11 cellular contexts compared by ENCODE assay signal in genomic region chr20:44745122-44745521, GRCh38. TPM values are rescaled to one million over a fixed set of nuclear protein-coding genes. Genes with fewer than 3 reads are reported as not detected.
DNase-seq lines count a peak whose midpoint lies in the region; ATAC-seq and TF ChIP-seq lines count a peak whose summit lies in the region.
"Had no signal": no experiment of that assay in that cellular context is flagged by ENCODE, and none has a peak within 500 bp of the region (broad histone marks: within the 10 kb centered on the region; RNA-seq: fewer than 3 reads in every experiment).

No MANE protein-coding gene starts in this region.

- no peak for DNase-seq in activated naive CD4-positive, alpha-beta T cell treated with Interleukin-2 at 50 U/mL for 16 hours
- DNase-seq in activated naive CD8-positive, alpha-beta T cell treated with anti-CD3 and anti-CD28 coated beads, Interleukin-2, amount 10 ng/mL, durations not matched to agents 7 days and 5 days, result no peak
- no peak for DNase-seq in naive B cell
- DNase-seq in uterus, result no peak
- DNase-seq in GOT3 (lab: John Stamatoyannopoulos, UW), result no peak
- DNase-seq in MG63, result no peak
- DNase-seq in stimulated activated CD4-positive, alpha-beta T cell treated with anti-CD3 and anti-CD28 coated beads, Interleukin-15, amount 100 ng/mL, for 24 hours, result no peak
- DNase-seq: NCI-H1436 treated with DMSO at 0.1 percent for 48 hours, SJCRH30 had no signal

- intact Hi-C loops in uterus (cut with DNase I; ENCODE audit: low total_unique reads), result loop anchor here (10.0 kb wide), 1 partner anchor 120 kb away; no protein-coding TSS in a partner anchor

- no peaks in the 10 kb centered on the region for H3K36me3 Mint-ChIP-seq in activated naive CD4-positive, alpha-beta T cell treated with anti-CD3 and anti-CD28 coated beads, Interleukin-2, amount 50 U/mL, for 24 hours
- H3K36me3 Mint-ChIP-seq in activated naive CD8-positive, alpha-beta T cell treated with anti-CD3 and anti-CD28 coated beads, Interleukin-2, amount 10 ng/mL, durations not matched to agents 7 days and 5 days, result no peaks in the 10 kb centered on the region
- no peaks in the 10 kb centered on the region for H3K36me3 Mint-ChIP-seq in naive B cell

- no peak for TF ChIP-seq CTCF in uterus (IDR thresholded peaks at IDR 0.05)

- ATAC-seq in activated naive CD8-positive, alpha-beta T cell treated with anti-CD3 and anti-CD28 coated beads, Interleukin-2, amount 10 ng/mL, durations not matched to agents 7 days and 5 days (ENCODE audit: low read depth), result no peak
- no peak for ATAC-seq in naive B cell (ENCODE audit: low read depth in 2 of 2)

- no peaks in the 10 kb centered on the region for H3K9me3 Mint-ChIP-seq in activated naive CD4-positive, alpha-beta T cell treated with anti-CD3 and anti-CD28 coated beads, Interleukin-2, amount 50 U/mL, for 24 hours
- H3K9me3 Mint-ChIP-seq in activated naive CD8-positive, alpha-beta T cell treated with anti-CD3 and anti-CD28 coated beads, Interleukin-2, amount 10 ng/mL, durations not matched to agents 7 days and 5 days, result no peaks in the 10 kb centered on the region
- H3K9me3 Mint-ChIP-seq in naive B cell, result no peaks in the 10 kb centered on the region

- H3K9me3 ChIP-seq in uterus (no peaks in the 10 kb centered on the region), MG63 (no peaks in the 10 kb centered on the region)
- H3K9me3 ChIP-seq: SJCRH30 had no signal

- TF ChIP-seq POLR2A in uterus (IDR thresholded peaks at IDR 0.05), result no peak

- H3K4me3 Mint-ChIP-seq in activated naive CD4-positive, alpha-beta T cell treated with anti-CD3 and anti-CD28 coated beads, Interleukin-2, amount 50 U/mL, for 24 hours, result peak overlapping the region; percentile 78
- peak overlapping the region; percentile 55 for H3K4me3 Mint-ChIP-seq in activated naive CD8-positive, alpha-beta T cell treated with anti-CD3 and anti-CD28 coated beads, Interleukin-2, amount 10 ng/mL, durations not matched to agents 7 days and 5 days
- H3K4me3 Mint-ChIP-seq in naive B cell, result peak overlapping the region in 7 of 8 donors; percentile 48 to 78 (median 66)

- H3K27ac Mint-ChIP-seq in activated naive CD4-positive, alpha-beta T cell treated with anti-CD3 and anti-CD28 coated beads, Interleukin-2, amount 50 U/mL, for 24 hours, result peak overlapping the region; percentile 91
- H3K27ac Mint-ChIP-seq in activated naive CD8-positive, alpha-beta T cell treated with anti-CD3 and anti-CD28 coated beads, Interleukin-2, amount 10 ng/mL, durations not matched to agents 7 days and 5 days, result no peak overlapping the region
- peak overlapping the region in 1 of 6 donors; percentile 79 for H3K27ac Mint-ChIP-seq in naive B cell

- no peaks in the 10 kb centered on the region for H3K36me3 ChIP-seq in uterus
- no peaks in the 10 kb centered on the region for H3K36me3 ChIP-seq in MG63
- H3K36me3 ChIP-seq: SJCRH30 had no signal

- peak overlapping the region; percentile 45 to 59 for H3K4me3 ChIP-seq in uterus
- H3K4me3 ChIP-seq in MG63, result no peak overlapping the region
- H3K4me3 ChIP-seq: SJCRH30 had no signal

- peak overlapping the region; percentile 56 to 73 for H3K27ac ChIP-seq in uterus
- H3K27ac ChIP-seq: SJCRH30 had no signal

- H3K27me3 ChIP-seq in uterus (no peaks in the 10 kb centered on the region), MG63 (peaks cover 7% of the 10 kb centered on the region)

- H3K4me1 ChIP-seq in uterus, result no peaks in the 10 kb centered on the region
- H3K4me1 ChIP-seq: SJCRH30 had no signal

- POLR2A ChIA-PET in activated naive CD8-positive, alpha-beta T cell treated with anti-CD3 and anti-CD28 coated beads, Interleukin-2, amount 10 ng/mL, durations not matched to agents 7 days and 5 days (lab: Charles Lee), result no interaction called here

- peaks cover 3% of the 10 kb centered on the region for H3K27me3 Mint-ChIP-seq in activated naive CD4-positive, alpha-beta T cell treated with anti-CD3 and anti-CD28 coated beads, Interleukin-2, amount 50 U/mL, for 24 hours
- H3K27me3 Mint-ChIP-seq in activated naive CD8-positive, alpha-beta T cell treated with anti-CD3 and anti-CD28 coated beads, Interleukin-2, amount 10 ng/mL, durations not matched to agents 7 days and 5 days, result peaks cover 40% of the 10 kb centered on the region
- peaks cover 52 to 81% (median 80%) of the 10 kb centered on the region in 3 donors for H3K27me3 Mint-ChIP-seq in naive B cell

- H3K4me1 Mint-ChIP-seq in activated naive CD4-positive, alpha-beta T cell treated with anti-CD3 and anti-CD28 coated beads, Interleukin-2, amount 50 U/mL, for 24 hours, result peaks cover 22% of the 10 kb centered on the region
- peaks cover 4% of the 10 kb centered on the region for H3K4me1 Mint-ChIP-seq in activated naive CD8-positive, alpha-beta T cell treated with anti-CD3 and anti-CD28 coated beads, Interleukin-2, amount 10 ng/mL, durations not matched to agents 7 days and 5 days
- H3K4me1 Mint-ChIP-seq in naive B cell, result peaks cover 6 to 13% (median 10%) of the 10 kb centered on the region in 3 donors

RNA-seq across cellular contexts. Expression of gene KCNK15, which starts 0.5 kb away (rescaled TPM):
- not detected for total RNA-seq in activated naive CD8-positive, alpha-beta T cell treated with anti-CD3 and anti-CD28 coated beads, Interleukin-2, amount 10 ng/mL, durations not matched to agents 7 days and 5 days
- not detected for polyA plus RNA-seq in naive B cell (ENCODE audit: low read depth in 6 of 6)
- 1 to 10 TPM in 3 of 4 donors, under 1 TPM in 1; 0.26 to 4.4 (median 2.0) TPM for total RNA-seq in uterus
- not detected in 2 replicates for total RNA-seq in MG63 (2014; rRNA removed; shearing (Covaris generic); ENCODE audit: low replicate concordance)
- total RNA-seq: IMR-90, SJCRH30 had no signal
- polyA plus RNA-seq: IMR-90 had no signal

RNA-seq across cellular contexts. Expression of gene CCN5, which starts 30.0 kb away (rescaled TPM):
- total RNA-seq in activated naive CD8-positive, alpha-beta T cell treated with anti-CD3 and anti-CD28 coated beads, Interleukin-2, amount 10 ng/mL, durations not matched to agents 7 days and 5 days, result not detected
- not detected for polyA plus RNA-seq in naive B cell (ENCODE audit: low read depth in 6 of 6)
- 10 to 100 TPM in 3 of 4 donors, not detected in 1; 19.4 to 47.9 (median 29.7) TPM for total RNA-seq in uterus
- total RNA-seq in MG63 (2014; rRNA removed; shearing (Covaris generic); ENCODE audit: low replicate concordance), result 0.07 TPM in 1 of 2 replicates, not detected in the other
- total RNA-seq: IMR-90, SJCRH30 had no signal
- polyA plus RNA-seq: IMR-90 had no signal
